In the genomic region with DNA sequence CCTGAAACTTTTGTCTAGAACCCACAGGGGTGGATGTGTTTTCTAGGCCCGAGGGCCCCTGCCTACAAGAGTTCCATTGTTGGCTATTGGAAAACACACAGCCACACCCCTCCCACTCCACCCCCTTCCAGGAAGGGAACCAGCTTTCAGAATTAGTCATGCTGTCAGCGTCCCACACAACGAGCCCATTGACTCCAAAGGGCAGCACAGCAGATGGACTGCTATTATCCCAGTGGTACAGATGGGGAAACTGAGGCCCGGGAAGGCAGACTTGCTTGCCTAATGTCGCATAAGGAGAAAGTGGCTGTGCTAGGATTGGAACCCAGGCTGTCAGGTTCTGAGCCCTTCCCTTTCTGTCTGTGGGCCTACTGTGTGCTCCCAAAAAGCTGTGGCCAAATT, we compare ENCODE assay signal across 12 cellular contexts. TPM values are rescaled to one million over a fixed set of nuclear protein-coding genes. Genes with fewer than 3 reads are reported as not detected.
A peak's percentile ranks its signal among the peaks of the same experiment; 100 is the strongest.
DNase-seq lines count a peak whose midpoint lies in the region; ATAC-seq, FAIRE-seq and TF ChIP-seq lines count a peak whose summit lies in the region.
"Had no signal": no experiment of that assay in that cellular context is flagged by ENCODE, and none has a peak within 500 bp of the region (broad histone marks: within the 10 kb centered on the region; RNA-seq: fewer than 3 reads in every experiment).

No MANE protein-coding gene starts in this region.

- POLR2A ChIA-PET in activated CD8-positive, alpha-beta T cell treated with anti-CD3 and anti-CD28 coated beads for 36 hours (lab: Charles Lee), result no interaction called here

- ATAC-seq in GM18505 (IDR thresholded peaks at IDR 0.05; ENCODE audit: unreplicated experiment) (no peak), GM21423 (IDR thresholded peaks at IDR 0.05; ENCODE audit: unreplicated experiment) (no peak)
- ATAC-seq in activated CD8-positive, alpha-beta T cell treated with anti-CD3 and anti-CD28 coated beads for 36 hours, result no peak
- ATAC-seq: naive thymus-derived CD4-positive, alpha-beta T cell had no signal

- CTCF ChIA-PET in activated CD8-positive, alpha-beta T cell treated with anti-CD3 and anti-CD28 coated beads for 36 hours (lab: Charles Lee), result interaction anchor here (1.0 kb wide), 1 partner anchor 9 kb away, joined by 3 read pairs; a partner anchor contains a TSS

- no peak for TF ChIP-seq CTCF in activated CD8-positive, alpha-beta T cell treated with anti-CD3 and anti-CD28 coated beads for 36 hours (IDR thresholded peaks at IDR 0.05)

- peaks cover 8% of the 10 kb centered on the region for H3K4me1 Mint-ChIP-seq in activated CD8-positive, alpha-beta T cell treated with anti-CD3 and anti-CD28 coated beads for 36 hours (ENCODE audit: low read depth)
- H3K4me1 Mint-ChIP-seq: naive thymus-derived CD4-positive, alpha-beta T cell had no signal

- peaks cover 8% of the 10 kb centered on the region for H3K9me3 Mint-ChIP-seq in activated CD8-positive, alpha-beta T cell treated with anti-CD3 and anti-CD28 coated beads for 36 hours
- H3K9me3 Mint-ChIP-seq: activated T-cell treated with anti-CD3 and anti-CD28 coated beads, Interleukin-2, amount 50 U/mL, for 72 hours had no signal

- no peak overlapping the region for H3K27ac Mint-ChIP-seq in activated CD8-positive, alpha-beta T cell treated with anti-CD3 and anti-CD28 coated beads for 36 hours
- H3K27ac Mint-ChIP-seq: activated T-cell treated with anti-CD3 and anti-CD28 coated beads, Interleukin-2, amount 50 U/mL, for 72 hours had no signal

- peak; percentile 77 for DNase-seq in ELF-1 (ENCODE audit: low read depth, low spot score)
- peak; percentile 90 for DNase-seq in SW480 (ENCODE audit: low spot score)
- DNase-seq in frontal cortex (ENCODE audit: low spot score in 2 of 2), result peak; percentile 68 to 82
- peak; percentile 98 for DNase-seq in pons (ENCODE audit: low spot score)
- DNase-seq in activated CD8-positive, alpha-beta T cell treated with anti-CD3 and anti-CD28 coated beads for 36 hours, result no peak
- no peak for DNase-seq in NCI-H510A (lab: John Stamatoyannopoulos, UW)
- DNase-seq: activated T-cell treated with anti-CD3 and anti-CD28 coated beads, Interleukin-2, amount 50 U/mL, for 72 hours; NCI-H1105 treated with DMSO at 0.1 percent for 48 hours had no signal

- no peak overlapping the region for H3K4me3 Mint-ChIP-seq in activated CD8-positive, alpha-beta T cell treated with anti-CD3 and anti-CD28 coated beads for 36 hours
- H3K4me3 Mint-ChIP-seq: activated T-cell treated with anti-CD3 and anti-CD28 coated beads, Interleukin-2, amount 50 U/mL, for 72 hours; naive thymus-derived CD4-positive, alpha-beta T cell had no signal

- peak; percentile 28 for FAIRE-seq in frontal cortex (lab: Jason Lieb, UNC)
- FAIRE-seq: endothelial cell of umbilical vein had no signal

- H3K27me3 Mint-ChIP-seq in activated CD8-positive, alpha-beta T cell treated with anti-CD3 and anti-CD28 coated beads for 36 hours, result no peaks in the 10 kb centered on the region

- intact Hi-C loops in activated CD8-positive, alpha-beta T cell treated with anti-CD3 and anti-CD28 coated beads for 36 hours (cut with micrococcal nuclease), result no loop called here

- no peak for TF ChIP-seq POLR2A in GM18505 (IDR thresholded peaks at IDR 0.05; ENCODE audit: borderline replicate concordance, extremely low read depth, insufficient read depth, insufficient read length)

- no peaks in the 10 kb centered on the region for H3K36me3 Mint-ChIP-seq in activated CD8-positive, alpha-beta T cell treated with anti-CD3 and anti-CD28 coated beads for 36 hours (ENCODE audit: low read depth)
- H3K36me3 Mint-ChIP-seq: naive thymus-derived CD4-positive, alpha-beta T cell had no signal

RNA-seq across cellular contexts. Expression of a gene that starts 8.1 kb away (rescaled TPM):
- total RNA-seq in frontal cortex, result not detected
- total RNA-seq in activated CD8-positive, alpha-beta T cell treated with anti-CD3 and anti-CD28 coated beads for 36 hours, result not detected
- total RNA-seq: activated T-cell treated with anti-CD3 and anti-CD28 coated beads, Interleukin-2, amount 50 U/mL, for 72 hours; endothelial cell of umbilical vein; naive thymus-derived CD4-positive, alpha-beta T cell had no signal

RNA-seq across cellular contexts. Expression of a gene that starts 27.3 kb away (rescaled TPM):
- total RNA-seq in frontal cortex, result 9.0 TPM
- under 1 TPM; 0.25 to 0.27 TPM for total RNA-seq in activated CD8-positive, alpha-beta T cell treated with anti-CD3 and anti-CD28 coated beads for 36 hours
- total RNA-seq: endothelial cell of umbilical vein had no signal

RNA-seq across cellular contexts. Expression of a gene that starts 31.1 kb away (rescaled TPM):
- not detected for total RNA-seq in frontal cortex
- 1 to 10 TPM in 1 of 2 experiments, not detected in 1; 1.9 TPM for total RNA-seq in activated CD8-positive, alpha-beta T cell treated with anti-CD3 and anti-CD28 coated beads for 36 hours
- total RNA-seq: endothelial cell of umbilical vein had no signal

RNA-seq across cellular contexts. Expression of a gene that starts 35.5 kb away (rescaled TPM):
- total RNA-seq in frontal cortex, result 10.6 TPM
- total RNA-seq in activated CD8-positive, alpha-beta T cell treated with anti-CD3 and anti-CD28 coated beads for 36 hours, result under 1 TPM in 1 of 2 experiments, not detected in 1; 0.38 TPM
- total RNA-seq: endothelial cell of umbilical vein had no signal

RNA-seq across cellular contexts. Expression of a gene that starts 47.0 kb away (rescaled TPM):
- not detected for total RNA-seq in frontal cortex
- 100 to 1,000 TPM; 225 to 241 TPM for total RNA-seq in activated CD8-positive, alpha-beta T cell treated with anti-CD3 and anti-CD28 coated beads for 36 hours

Comparison
In these comparisons a context has a peak if more than half of its experiments do, and no peak if none do; other contexts are left out.
1. DNase-seq: peak in ELF-1 (single experiment), SW480 (single experiment), frontal cortex (2 of 2) and pons (single experiment); none in activated CD8-positive, alpha-beta T cell treated with anti-CD3 and anti-CD28 coated beads for 36 hours (single experiment) and NCI-H510A (single experiment).